16 cellular contexts compared by ENCODE assay signal in genomic region chr17:45902892-45903346, GRCh38. TPM values are rescaled to one million over a fixed set of nuclear protein-coding genes. Genes with fewer than 3 reads are reported as not detected.
DNase-seq lines count a peak whose midpoint lies in the region; ATAC-seq, FAIRE-seq and TF ChIP-seq lines count a peak whose summit lies in the region.
"Had no signal": no experiment of that assay in that cellular context is flagged by ENCODE, and none has a peak within 500 bp of the region (broad histone marks: within the 10 kb centered on the region; RNA-seq: fewer than 3 reads in every experiment).

No MANE protein-coding gene starts in this region.

- no peak for TF ChIP-seq EP300 in stomach (IDR thresholded peaks at IDR 0.05)

- no peak for TF ChIP-seq POLR2A in stomach (IDR thresholded peaks at IDR 0.05)

- 25 to 36% methylated on average over 7 of the region's 7 CpGs for WGBS in heart right ventricle, 2 donors
- WGBS in stomach, 5 donors = 19 to 47% (median 30%) methylated on average over 7 of the region's 7 CpGs

- no peak for FAIRE-seq in HTR-8/SVneo (lab: Jason Lieb, UNC)
- FAIRE-seq: urothelium cell line had no signal

- H3K27ac ChIP-seq in heart right ventricle = peak overlapping the region in 3 of 10 donors; percentile 19 to 70 (median 39)
- H3K27ac ChIP-seq in stomach = no peak overlapping the region

- peaks cover 0 to 16% (median 9%) of the 10 kb centered on the region in 7 donors for H3K27me3 ChIP-seq in heart right ventricle
- H3K27me3 ChIP-seq in stomach = peaks cover 0 to 58% (median 25%) of the 10 kb centered on the region in 3 donors

- TF ChIP-seq CTCF in heart right ventricle (IDR thresholded peaks at IDR 0.05) (no peak), stomach (IDR thresholded peaks at IDR 0.05) (no peak)

- no peaks in the 10 kb centered on the region for H3K9me3 ChIP-seq in heart right ventricle
- H3K9me3 ChIP-seq in stomach = no peaks in the 10 kb centered on the region

- peak; percentile 12 for DNase-seq in NCI-H748 (lab: John Stamatoyannopoulos, UW; ENCODE audit: unreplicated experiment)
- DNase-seq in NCI-H748 treated with DMSO at 0.1 percent for 48 hours (lab: John Stamatoyannopoulos, UW) = no peak
- peak; percentile 24 for DNase-seq in NCI-H345 treated with DMSO at 0.1 percent for 48 hours (lab: John Stamatoyannopoulos, UW; ENCODE audit: unreplicated experiment)
- DNase-seq in heart right ventricle = no peak
- DNase-seq in stomach = peak; percentile 61
- no peak for DNase-seq in dermis blood vessel endothelial cell
- DNase-seq in HTR-8/SVneo (ENCODE audit: insufficient read length, low spot score) = no peak
- no peak for DNase-seq in NCI-H526 treated with DMSO at 0.1 percent for 48 hours (lab: John Stamatoyannopoulos, UW)
- DNase-seq: ACHN; activated CD4-positive, alpha-beta T cell treated with anti-CD3 and anti-CD28 coated beads, Interleukin-2, amount 10 ng/mL, durations not matched to agents 7 days and 5 days; central memory CD4-positive, alpha-beta T cell; NCI-H82 had no signal

- H3K36me3 ChIP-seq in heart right ventricle = no peaks in the 10 kb centered on the region
- no peaks in the 10 kb centered on the region for H3K36me3 ChIP-seq in stomach

- peak overlapping the region in 3 of 10 donors; percentile 10 to 21 (median 11) for H3K4me3 ChIP-seq in heart right ventricle
- no peak overlapping the region for H3K4me3 ChIP-seq in stomach

- peak in 6 of 8 donors; percentile 49 to 74 (median 60) for ATAC-seq in heart right ventricle
- ATAC-seq: HCT116 had no signal

- intact Hi-C loops in heart right ventricle (cut with DNase I) (loop anchor here in 1 of 10 donors (5.0 kb wide), 1 partner anchor 39 kb away; no protein-coding TSS in a partner anchor), stomach (cut with DNase I; ENCODE audit: low total_unique reads) (no loop called here)

- peaks cover 0 to 34% (median 14%) of the 10 kb centered on the region in 9 donors for H3K4me1 ChIP-seq in heart right ventricle
- H3K4me1 ChIP-seq in stomach = peaks cover 0 to 6% (median 2%) of the 10 kb centered on the region in 4 donors

RNA-seq across cellular contexts. Expression of gene MAPT, which starts 8.6 kb away (rescaled TPM):
- total RNA-seq in heart right ventricle (10 to 100 TPM; 17.4 to 63.3 (median 34.4) TPM), stomach (1 to 10 TPM in 3 of 5 donors, under 1 TPM in 1, not detected in 1; 0.72 to 3.5 (median 1.9) TPM), dermis blood vessel endothelial cell (under 0.01 and 0.05 TPM in 2 replicates)
- polyA plus RNA-seq in heart right ventricle (10 to 100 TPM in 1 of 2 donors, under 1 TPM in 1; 0.90 to 10.5 TPM), stomach (1 to 10 TPM in 2 of 3 donors, under 1 TPM in 1; 0.44 to 4.1 (median 1.2) TPM)
- polyA plus RNA-seq: IgD-negative memory B cell had no signal

RNA-seq across cellular contexts. Expression of gene SPPL2C, which starts 58.2 kb away (rescaled TPM):
- not detected for total RNA-seq in heart right ventricle
- polyA plus RNA-seq in heart right ventricle = not detected
- not detected for total RNA-seq in stomach
- not detected for polyA plus RNA-seq in stomach
- not detected in 2 replicates for total RNA-seq in dermis blood vessel endothelial cell
- total RNA-seq: activated CD4-positive, alpha-beta T cell treated with anti-CD3 and anti-CD28 coated beads, Interleukin-2, amount 10 ng/mL, durations not matched to agents 7 days and 5 days had no signal
- polyA plus RNA-seq: IgD-negative memory B cell, neural cell had no signal

Comparison
In these comparisons a context has a peak if more than half of its experiments do, and no peak if none do; other contexts are left out.
1. DNase-seq: peak in NCI-H748 (single experiment), NCI-H345 treated with DMSO at 0.1 percent for 48 hours (single experiment) and stomach (single experiment); none in NCI-H748 treated with DMSO at 0.1 percent for 48 hours (single experiment), heart right ventricle (0 of 2), dermis blood vessel endothelial cell (single experiment), HTR-8/SVneo (single experiment) and NCI-H526 treated with DMSO at 0.1 percent for 48 hours (single experiment).
2. RNA of gene MAPT, which starts 8.6 kb away (total RNA-seq): 17.4 to 63.3 TPM in heart right ventricle; 0.72 to 3.5 TPM in stomach and under 0.01 to 0.05 TPM in dermis blood vessel endothelial cell; every median in the first group is over 4 times any median in the second.